8 cellular contexts compared by ENCODE assay signal in genomic region chr12:88141774-88142609, GRCh38. TPM values are rescaled to one million over a fixed set of nuclear protein-coding genes. Genes with fewer than 3 reads are reported as not detected.
DNase-seq lines count a peak whose midpoint lies in the region; ATAC-seq and TF ChIP-seq lines count a peak whose summit lies in the region.

Gene CEP290, minus strand, starts transcription at chr12:88142088. Its CDS starts 781 bp downstream, at chr12:88141307.
Gene TMTC3, plus strand, starts transcription at chr12:88142307. Its CDS starts 6,009 bp downstream, at chr12:88148316.

- H3K9me3 ChIP-seq in left ventricle myocardium inferior (replicated peaks), result no peaks in the 10 kb centered on the region
- H3K9me3 ChIP-seq in upper lobe of left lung, result no peaks in the 10 kb centered on the region

- peaks cover 38% of the 10 kb centered on the region for H3K4me1 ChIP-seq in left ventricle myocardium inferior
- H3K4me1 ChIP-seq in upper lobe of left lung, result peaks cover 7 to 22% (median 16%) of the 10 kb centered on the region in 4 donors

- WGBS in upper lobe of left lung, 2 donors, result 1% methylated on average over 22 to 46 of the region's 49 CpGs

- peak within 1 kb of the TSS; percentile 59 for H3K27ac ChIP-seq in angular gyrus (ENCODE audit: low read depth, low read length)
- peak within 1 kb of the TSS; percentile 82 for H3K27ac ChIP-seq in left ventricle myocardium inferior (replicated peaks)
- peak within 1 kb of the TSS; percentile 64 to 84 (median 78) for H3K27ac ChIP-seq in upper lobe of left lung

- H3K36me3 ChIP-seq in left ventricle myocardium inferior (peaks cover 15% of the 10 kb centered on the region), upper lobe of left lung (peaks cover 0 to 1% (median 0%) of the 10 kb centered on the region in 4 donors)

- TF ChIP-seq EP300 in upper lobe of left lung (IDR thresholded peaks at IDR 0.05), result no peak

- H3K36me3 Mint-ChIP-seq in T-helper 1 cell treated with Interleukin-12 subunit alpha and Interleukin-12 subunit beta and Interleukin-4 antibody, amounts not matched to agents 30 μg/mL and 1 μg/mL, for 36 hours (ENCODE audit: low read depth), result peaks cover 22% of the 10 kb centered on the region

- ATAC-seq in GM18498 (IDR thresholded peaks at IDR 0.05; ENCODE audit: unreplicated experiment) (peak; percentile 95), HG02885 (IDR thresholded peaks at IDR 0.05; ENCODE audit: poor library complexity, unreplicated experiment) (peak; percentile 96), upper lobe of left lung (ENCODE audit: low FRiP score in 2 of 2) (peak; percentile 99 to 100)

- peak within 1 kb of the TSS; percentile 92 for H3K27ac Mint-ChIP-seq in T-helper 1 cell treated with Interleukin-12 subunit alpha and Interleukin-12 subunit beta and Interleukin-4 antibody, amounts not matched to agents 30 μg/mL and 1 μg/mL, for 36 hours

- no peak for TF ChIP-seq CTCF in left ventricle myocardium inferior (IDR thresholded peaks at IDR 0.05; ENCODE audit: borderline replicate concordance)
- TF ChIP-seq CTCF in upper lobe of left lung (IDR thresholded peaks at IDR 0.05), result peak in 1 of 6 experiments; percentile 22

- peak within 1 kb of the TSS; percentile 95 for H3K4me3 Mint-ChIP-seq in T-helper 1 cell treated with Interleukin-12 subunit alpha and Interleukin-12 subunit beta and Interleukin-4 antibody, amounts not matched to agents 30 μg/mL and 1 μg/mL, for 36 hours

- no peaks in the 10 kb centered on the region for H3K9me3 Mint-ChIP-seq in T-helper 1 cell treated with Interleukin-12 subunit alpha and Interleukin-12 subunit beta and Interleukin-4 antibody, amounts not matched to agents 30 μg/mL and 1 μg/mL, for 36 hours

- H3K27me3 Mint-ChIP-seq in T-helper 1 cell treated with Interleukin-12 subunit alpha and Interleukin-12 subunit beta and Interleukin-4 antibody, amounts not matched to agents 30 μg/mL and 1 μg/mL, for 36 hours (ENCODE audit: low read depth), result no peaks in the 10 kb centered on the region

- peak within 1 kb of the TSS; percentile 77 for H3K4me3 ChIP-seq in left ventricle myocardium inferior
- peak within 1 kb of the TSS; percentile 62 to 92 (median 73) for H3K4me3 ChIP-seq in upper lobe of left lung

- no peaks in the 10 kb centered on the region for H3K27me3 ChIP-seq in left ventricle myocardium inferior (ENCODE audit: low read depth)
- H3K27me3 ChIP-seq in upper lobe of left lung, result no peaks in the 10 kb centered on the region

- TF ChIP-seq POLR2A in upper lobe of left lung (IDR thresholded peaks at IDR 0.05), result peak in 3 of 4 donors; percentile 27 to 78 (median 57)

- intact Hi-C loops in left ventricle myocardium inferior (cut with micrococcal nuclease), result no loop called here
- intact Hi-C loops in posterior vena cava (cut with DNase I), result no loop called here

- DNase-seq in NCI-H1694 (lab: John Stamatoyannopoulos, UW) (peak; percentile 98), left ventricle myocardium inferior (peak; percentile 93), posterior vena cava (ENCODE audit: low spot score) (peak; percentile 97), upper lobe of left lung (peak; percentile 93 to 99)

- peaks cover 33% of the 10 kb centered on the region for H3K4me1 Mint-ChIP-seq in T-helper 1 cell treated with Interleukin-12 subunit alpha and Interleukin-12 subunit beta and Interleukin-4 antibody, amounts not matched to agents 30 μg/mL and 1 μg/mL, for 36 hours (ENCODE audit: low read depth)

RNA-seq across cellular contexts. Expression of gene CEP290, which starts in this region (rescaled TPM):
- total RNA-seq in left ventricle myocardium inferior (8.1 TPM), posterior vena cava (10 to 100 TPM; 12.7 to 16.4 TPM), upper lobe of left lung (100 to 1,000 TPM in 1 of 6 donors, 10 to 100 TPM in 5; 10.6 to 110 (median 20.1) TPM)

RNA-seq across cellular contexts. Expression of gene TMTC3, which starts in this region (rescaled TPM):
- 8.8 TPM for total RNA-seq in left ventricle myocardium inferior
- total RNA-seq in posterior vena cava, result 10 to 100 TPM; 26.3 to 29.2 TPM
- total RNA-seq in upper lobe of left lung, result 10 to 100 TPM in 4 of 6 donors, 1 to 10 TPM in 2; 4.2 to 18.3 (median 15.3) TPM

Comparison
In these comparisons a context has a peak if more than half of its experiments do, and no peak if none do; other contexts are left out.
1. Peak in every context shown above with its lines: DNase-seq, ATAC-seq, H3K4me3 ChIP-seq and H3K27ac ChIP-seq.